ENCODE assay signal across 8 cellular contexts in the genomic region with DNA sequence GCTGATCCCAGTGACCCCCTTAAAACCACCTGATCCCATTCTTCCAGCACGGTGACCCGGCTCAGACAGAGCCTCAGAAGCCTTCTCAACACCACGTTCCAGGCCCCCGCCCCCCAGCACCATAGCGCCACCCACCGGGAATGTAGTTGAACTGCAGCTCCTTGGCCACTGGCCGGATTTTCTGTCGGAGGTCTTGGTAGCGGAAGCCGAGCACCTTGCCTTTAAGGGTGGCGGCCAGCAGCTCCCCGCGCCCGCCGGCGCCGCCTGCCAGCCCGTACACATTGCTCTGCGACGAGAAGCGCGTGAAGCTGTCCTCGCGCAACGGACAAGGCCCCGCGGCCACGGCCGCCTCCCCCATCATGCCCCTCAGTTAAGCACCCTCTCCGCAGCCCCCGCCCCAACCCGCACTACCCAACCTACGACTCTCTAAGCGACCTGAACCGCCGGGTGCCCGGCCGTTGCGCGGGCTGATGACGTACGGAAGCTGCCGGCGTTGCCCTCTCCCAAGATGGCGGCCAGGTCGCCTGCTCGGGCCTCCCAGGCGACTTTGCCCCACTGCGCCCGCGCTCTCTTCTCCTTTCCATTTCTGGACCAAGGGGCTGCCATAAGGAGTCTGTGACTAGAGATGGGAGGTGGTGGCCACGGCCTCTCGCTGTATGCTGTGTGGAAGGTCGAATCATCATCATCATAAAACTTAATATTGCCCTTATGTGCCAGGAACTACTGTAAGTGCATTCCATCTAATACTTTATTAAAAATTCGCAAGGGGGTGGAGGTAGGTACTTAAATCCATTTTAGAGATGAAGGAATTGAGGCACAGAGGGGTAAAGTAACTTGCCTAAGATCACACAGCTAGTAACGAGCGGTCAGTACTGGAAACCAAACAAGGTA. TPM values are rescaled to one million over a fixed set of nuclear protein-coding genes. Genes with fewer than 3 reads are reported as not detected.
DNase-seq lines count a peak whose midpoint lies in the region; ATAC-seq and TF ChIP-seq lines count a peak whose summit lies in the region.

Gene KPTN, minus strand, starts transcription at position 420 of the 891 bp plus-strand sequence. Its CDS starts 59 bp downstream, at position 361.

- DNase-seq in AML-193 (lab: John Stamatoyannopoulos, UW), result peak; percentile 79 to 88
- peak; percentile 87 to 92 for DNase-seq in NCI-H524 (lab: John Stamatoyannopoulos, UW)
- peak; percentile 87 to 88 for DNase-seq in activated CD4-positive, alpha-beta T cell treated with anti-CD3 and anti-CD28 coated beads for 4 hours
- DNase-seq in colonic mucosa, result peak; percentile 84
- DNase-seq in left colon, result peak; percentile 86 to 91
- peak; percentile 80 to 86 (median 84) for DNase-seq in stimulated activated CD4-positive, alpha-beta T cell treated with anti-CD3 and anti-CD28 coated beads, Interleukin-1b, Interleukin-23, amount 100 ng/mL, for 24 hours (ENCODE audit: low read depth in 4 of 4, low spot score in 1 of 4)

- peak within 1 kb of the TSS; percentile 46 for H3K4me3 ChIP-seq in colonic mucosa

- peak within 1 kb of the TSS; percentile 70 for H3K27ac ChIP-seq in colonic mucosa

- H3K27me3 ChIP-seq in colonic mucosa, result no peaks in the 10 kb centered on the region

- H3K36me3 ChIP-seq in colonic mucosa, result no peaks in the 10 kb centered on the region

- peak; percentile 88 for TF ChIP-seq POLR2A in GM19193 (IDR thresholded peaks at IDR 0.05; ENCODE audit: extremely low read depth, insufficient read depth, insufficient read length)

- no peaks in the 10 kb centered on the region for H3K4me1 ChIP-seq in colonic mucosa

- peak within 1 kb of the TSS; percentile 78 to 81 for H3K9ac ChIP-seq in colonic mucosa (ENCODE audit: low read depth in 2 of 2, low read length in 2 of 2)

- ATAC-seq in HG03442 (IDR thresholded peaks at IDR 0.05; ENCODE audit: unreplicated experiment), result peak; percentile 60
- peak; percentile 91 for ATAC-seq in left colon

- intact Hi-C loops in colonic mucosa (cut with DNase I) (no loop called here), left colon (cut with DNase I, micrococcal nuclease) (no loop called here)

- no peaks in the 10 kb centered on the region for H3K9me3 ChIP-seq in colonic mucosa

- peak; percentile 81 for TF ChIP-seq CTCF in colonic mucosa (IDR thresholded peaks at IDR 0.05)

RNA-seq across cellular contexts. Expression of gene KPTN, which starts in this region (rescaled TPM):
- 10 to 100 TPM in 1 of 2 donors, 1 to 10 TPM in 1; 8.6 to 13.3 TPM for total RNA-seq in colonic mucosa
- 1 to 10 TPM; 4.6 to 6.0 TPM for total RNA-seq in left colon

Comparison
In these comparisons a context has a peak if more than half of its experiments do, and no peak if none do; other contexts are left out.
1. Peak in every context shown above with its lines: DNase-seq, ATAC-seq, H3K4me3 ChIP-seq and H3K27ac ChIP-seq.